Comparison of ENCODE assay signal across 6 cellular contexts in the genomic region with DNA sequence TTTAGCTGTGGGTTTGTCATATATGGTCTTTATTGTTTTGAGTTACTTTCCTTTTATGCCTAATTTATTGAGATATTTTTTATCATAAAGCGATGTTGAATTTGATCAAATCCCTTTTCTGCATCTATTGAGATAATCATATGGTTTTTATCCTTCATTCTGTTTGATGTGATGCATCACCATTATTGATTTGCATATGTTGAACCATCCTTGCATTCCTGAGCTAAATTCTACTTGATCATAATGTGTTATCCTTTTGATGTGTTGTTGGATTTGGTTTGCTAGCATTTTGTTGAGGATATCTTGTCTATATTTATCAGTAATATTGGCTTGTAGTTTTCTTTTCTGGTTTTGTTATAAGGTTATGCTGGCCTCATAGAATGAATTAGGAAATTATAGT.
"Had no signal": no experiment of that assay in that cellular context is flagged by ENCODE, and none has a peak within 500 bp of the region (broad histone marks: within the 10 kb centered on the region; RNA-seq: fewer than 3 reads in every experiment).

No MANE protein-coding gene starts in this region.

- FAIRE-seq: HepG2 had no signal

- DNase-seq: GM23248, GOT3, H7, HFFc6, KG1 had no signal
